In the genomic region with DNA sequence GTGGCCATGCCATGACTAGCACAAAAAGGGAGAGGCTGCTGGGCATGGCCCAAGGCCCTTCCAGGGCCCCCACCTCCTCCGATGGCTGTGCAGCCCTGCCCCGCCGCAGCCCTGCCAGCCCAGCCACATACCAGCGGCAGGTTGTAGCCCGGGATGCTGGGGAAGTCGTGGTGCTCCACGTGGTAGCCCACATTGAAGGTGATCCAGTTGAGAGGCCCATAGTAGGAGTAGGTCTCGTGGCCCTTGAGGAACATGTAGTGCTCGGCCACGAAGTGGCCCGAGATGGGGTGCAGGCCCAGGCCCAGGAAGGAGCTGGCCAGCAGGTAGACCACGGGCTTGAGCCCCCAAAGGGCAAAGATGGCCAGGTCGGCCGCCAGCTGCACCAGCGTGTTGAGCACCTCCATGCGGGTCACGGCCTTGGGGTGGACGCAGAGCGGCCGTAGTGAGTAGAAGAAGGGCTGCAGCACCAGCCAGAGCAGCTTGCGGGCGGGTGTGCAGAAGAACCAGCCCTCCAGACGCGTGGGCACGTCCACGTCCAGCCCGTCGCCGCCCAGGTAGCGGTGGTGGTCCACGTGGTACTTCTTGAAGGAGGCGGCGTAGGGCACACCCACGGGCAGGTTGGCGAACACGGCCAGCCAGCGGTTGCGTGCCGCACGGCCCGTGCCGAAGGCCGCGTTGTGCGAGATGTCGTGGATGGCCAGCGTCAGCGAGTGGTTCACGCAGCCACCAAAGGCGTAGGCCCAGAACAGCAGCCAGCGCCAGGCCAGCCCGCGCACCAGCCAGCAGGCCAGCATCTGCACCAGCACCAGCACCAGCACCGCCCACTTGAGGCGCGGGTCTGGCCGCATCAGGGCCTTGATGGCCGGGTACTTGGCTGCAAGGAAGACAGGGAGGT, we compare ENCODE assay signal across 28 cellular contexts. TPM values are rescaled to one million over a fixed set of nuclear protein-coding genes. Genes with fewer than 3 reads are reported as not detected.
A peak's percentile ranks its signal among the peaks of the same experiment; 100 is the strongest.
DNase-seq lines count a peak whose midpoint lies in the region; ATAC-seq, FAIRE-seq and TF ChIP-seq lines count a peak whose summit lies in the region.
"Had no signal": no experiment of that assay in that cellular context is flagged by ENCODE, and none has a peak within 500 bp of the region (broad histone marks: within the 10 kb centered on the region; RNA-seq: fewer than 3 reads in every experiment).

No MANE protein-coding gene starts in this region.

- TF ChIP-seq EP300 in GM12878 (IDR thresholded peaks at IDR 0.05; ENCODE audit: borderline replicate concordance in 1 of 2, control insufficient read depth in 1 of 2, low read depth in 2 of 2, low read length in 2 of 2) (no peak), neural cell (conservative IDR thresholded peaks at IDR 0.05; ENCODE audit: poor library complexity, severe bottlenecking) (no peak)

- no peaks in the 10 kb centered on the region for H3K9me3 Mint-ChIP-seq in activated naive CD8-positive, alpha-beta T cell treated with anti-CD3 and anti-CD28 coated beads, Interleukin-2, amount 10 ng/mL, durations not matched to agents 7 days and 5 days
- no peaks in the 10 kb centered on the region for H3K9me3 Mint-ChIP-seq in activated naive CD8-positive, alpha-beta T cell treated with anti-CD3 and anti-CD28 coated beads, Interleukin-2, amount 50 U/mL, for 24 hours
- H3K9me3 Mint-ChIP-seq: activated naive CD4-positive, alpha-beta T cell treated with anti-CD3 and anti-CD28 coated beads for 36 hours; effector memory CD8-positive, alpha-beta T cell had no signal

- CTCF ChIA-PET in GM12878 (lab: Yijun Ruan, JAX) = no interaction called here

- no peaks in the 10 kb centered on the region for H3K9me3 ChIP-seq in GM12878 (replicated peaks; ENCODE audit: control insufficient read depth, insufficient read depth, low read length)
- H3K9me3 ChIP-seq in neural cell (ENCODE audit: low read length) = no peaks in the 10 kb centered on the region
- H3K9me3 ChIP-seq: breast epithelium, Caco-2, HAP-1, psoas muscle, SJCRH30 had no signal

- H3K36me3 ChIP-seq in GM12878 (ENCODE audit: control insufficient read depth in 2 of 2, insufficient read depth in 2 of 2, low read length in 1 of 2) (peaks cover 0 to 2% of the 10 kb centered on the region in 2 experiments; a peak in 2 of 4 replicates), neural cell (ENCODE audit: insufficient read depth, low read length) (no peaks in the 10 kb centered on the region)
- H3K36me3 ChIP-seq: breast epithelium, HAP-1, SJCRH30 had no signal

- H4K20me1 ChIP-seq in GM12878 (ENCODE audit: control insufficient read depth, insufficient read depth) (no peaks in the 10 kb centered on the region), neural cell (ENCODE audit: insufficient read depth) (no peaks in the 10 kb centered on the region)

- FAIRE-seq in GM12878 (lab: Jason Lieb, UNC) = no peak
- FAIRE-seq: G401.6 had no signal

- H3K4me2 ChIP-seq in GM12878 (ENCODE audit: control insufficient read depth, insufficient read depth) (no peak overlapping the region), neural cell (ENCODE audit: low read length) (no peak overlapping the region)

- no peak overlapping the region for H3K4me3 Mint-ChIP-seq in activated naive CD8-positive, alpha-beta T cell treated with anti-CD3 and anti-CD28 coated beads, Interleukin-2, amount 10 ng/mL, durations not matched to agents 7 days and 5 days
- H3K4me3 Mint-ChIP-seq in activated naive CD8-positive, alpha-beta T cell treated with anti-CD3 and anti-CD28 coated beads, Interleukin-2, amount 50 U/mL, for 24 hours = no peak overlapping the region
- H3K4me3 Mint-ChIP-seq: activated naive CD4-positive, alpha-beta T cell treated with anti-CD3 and anti-CD28 coated beads for 36 hours had no signal

- POLR2A ChIA-PET in activated naive CD8-positive, alpha-beta T cell treated with anti-CD3 and anti-CD28 coated beads, Interleukin-2, amount 10 ng/mL, durations not matched to agents 7 days and 5 days (lab: Charles Lee) = interaction anchor here (0.6 kb wide), 1 partner anchor 88 kb away, joined by 7 read pairs; no protein-coding TSS in a partner anchor
- POLR2A ChIA-PET in GM12878 (lab: Charles Lee) = no interaction called here

- no TSS peak for BruUV-seq in GM12878 (replicated peaks; lab: Mats Ljungman, UMichigan)

- no peaks in the 10 kb centered on the region for H3K79me2 ChIP-seq in GM12878 (ENCODE audit: control insufficient read depth, insufficient read depth, low read length)
- H3K79me2 ChIP-seq in neural cell (replicated peaks; ENCODE audit: insufficient read depth, low read length) = no peaks in the 10 kb centered on the region

- intact Hi-C loops in GM12878 (cut with micrococcal nuclease; ENCODE audit: unreplicated experiment) = no loop called here

- H3K4me3 ChIP-seq in GM12878 (no peak overlapping the region), neural cell (ENCODE audit: low read length) (no peak overlapping the region)
- H3K4me3 ChIP-seq: HAP-1, lung, psoas muscle, SJCRH30, tibial nerve had no signal

- in situ Hi-C loops in GM12878 (cut with MboI) = no loop called here

- DNase-seq in activated naive CD8-positive, alpha-beta T cell treated with anti-CD3 and anti-CD28 coated beads, Interleukin-2, amount 10 ng/mL, durations not matched to agents 7 days and 5 days = no peak
- DNase-seq in activated naive CD8-positive, alpha-beta T cell treated with anti-CD3 and anti-CD28 coated beads, Interleukin-2, amount 50 U/mL, for 24 hours = no peak
- DNase-seq in GM12878 (ENCODE audit: low read depth, low spot score) = no peak
- DNase-seq in kidney glomerular epithelial cell (lab: John Stamatoyannopoulos, UW) = no peak
- DNase-seq: activated CD4-positive, CD25-positive, alpha-beta regulatory T cell; activated CD8-positive, alpha-beta memory T cell treated with anti-CD3 and anti-CD28 coated beads for 24 hours; activated naive CD4-positive, alpha-beta T cell treated with anti-CD3 and anti-CD28 coated beads for 36 hours; activated T-cell treated with anti-CD3 and anti-CD28 coated beads, Interleukin-2, amount 50 U/mL, for 1 hour; Caco-2; cortex of kidney; effector memory CD8-positive, alpha-beta T cell; erythroblast; Karpas-422; NCI-H1436; NCI-H2081 treated with DMSO at 0.1 percent for 48 hours; NCI-H226; psoas muscle; SJCRH30 had no signal

- H3K27me3 ChIP-seq in GM12878 (replicated peaks in 1 of 2; ENCODE audit: control insufficient read depth in 2 of 2, insufficient read depth in 2 of 2, low read length in 1 of 2) (no peaks in the 10 kb centered on the region), neural cell (ENCODE audit: insufficient read depth, low read depth, low read length) (no peaks in the 10 kb centered on the region)
- H3K27me3 ChIP-seq: breast epithelium, SJCRH30 had no signal

- H3K36me3 Mint-ChIP-seq in activated naive CD8-positive, alpha-beta T cell treated with anti-CD3 and anti-CD28 coated beads, Interleukin-2, amount 10 ng/mL, durations not matched to agents 7 days and 5 days = no peaks in the 10 kb centered on the region
- no peaks in the 10 kb centered on the region for H3K36me3 Mint-ChIP-seq in activated naive CD8-positive, alpha-beta T cell treated with anti-CD3 and anti-CD28 coated beads, Interleukin-2, amount 50 U/mL, for 24 hours (ENCODE audit: low read depth)

- no peaks in the 10 kb centered on the region for H3K4me1 ChIP-seq in GM12878 (ENCODE audit: control insufficient read depth, insufficient read depth, low read length)
- H3K4me1 ChIP-seq: HAP-1, psoas muscle, SJCRH30 had no signal

- no peaks in the 10 kb centered on the region for H3F3A ChIP-seq in neural cell (ENCODE audit: insufficient read depth, low read length, poor library complexity, severe bottlenecking)

- peak overlapping the region; percentile 42 for H3K27ac Mint-ChIP-seq in activated naive CD8-positive, alpha-beta T cell treated with anti-CD3 and anti-CD28 coated beads, Interleukin-2, amount 10 ng/mL, durations not matched to agents 7 days and 5 days
- H3K27ac Mint-ChIP-seq in activated naive CD8-positive, alpha-beta T cell treated with anti-CD3 and anti-CD28 coated beads, Interleukin-2, amount 50 U/mL, for 24 hours = no peak overlapping the region
- H3K27ac Mint-ChIP-seq: activated naive CD4-positive, alpha-beta T cell treated with anti-CD3 and anti-CD28 coated beads for 36 hours had no signal

- no peak overlapping the region for H3K9ac ChIP-seq in GM12878 (ENCODE audit: control insufficient read depth, insufficient read depth, low read length)
- H3K9ac ChIP-seq in neural cell (ENCODE audit: low read length) = no peak overlapping the region

- ATAC-seq in activated naive CD8-positive, alpha-beta T cell treated with anti-CD3 and anti-CD28 coated beads, Interleukin-2, amount 10 ng/mL, durations not matched to agents 7 days and 5 days (ENCODE audit: low read depth) = no peak
- no peak for ATAC-seq in activated naive CD8-positive, alpha-beta T cell treated with anti-CD3 and anti-CD28 coated beads, Interleukin-2, amount 50 U/mL, for 24 hours
- ATAC-seq in GM12878 = no peak
- no peak for ATAC-seq in HG03354 (IDR thresholded peaks at IDR 0.05; ENCODE audit: poor library complexity, severe bottlenecking, unreplicated experiment)
- ATAC-seq in HG02623 (IDR thresholded peaks at IDR 0.05; ENCODE audit: unreplicated experiment) = no peak
- ATAC-seq: effector memory CD8-positive, alpha-beta T cell; psoas muscle had no signal

- no peaks in the 10 kb centered on the region for H3K9me2 ChIP-seq in neural cell (ENCODE audit: insufficient read depth, low read length)

- SMC1A ChIA-PET in GM12878 (lab: Charles Lee; ENCODE audit: uncharacterized antibody, unreplicated experiment) = no interaction called here

- TF ChIP-seq RAD21 in GM12878 (IDR thresholded peaks at IDR 0.05; ENCODE audit: insufficient read depth, low read depth, low read length) = no peak
- TF ChIP-seq RAD21 in neural cell (conservative IDR thresholded peaks at IDR 0.05) = no peak

- TF ChIP-seq CTCF in GM12878 (IDR thresholded peaks at IDR 0.05 in 2 of 3, conservative IDR thresholded peaks at IDR 0.05 in 1 of 3; ENCODE audit: control insufficient read depth in 2 of 3, extremely low read depth in 1 of 3, insufficient read depth in 1 of 3, low read depth in 3 of 3, low read length in 3 of 3) (no peak), neural cell (IDR thresholded peaks at IDR 0.05; ENCODE audit: poor library complexity, severe bottlenecking) (no peak)

- H2AFZ ChIP-seq in GM12878 (ENCODE audit: control insufficient read depth, low read depth, low read length) (no peak overlapping the region), neural cell (ENCODE audit: low read depth, low read length) (no peak overlapping the region)

- no peak for TF ChIP-seq POLR2A in GM12878 (IDR thresholded peaks at IDR 0.05; ENCODE audit: low read depth, low read length)

- no peak overlapping the region for H3K27ac ChIP-seq in GM12878 (ENCODE audit: control insufficient read depth, insufficient read depth)
- no peak overlapping the region for H3K27ac ChIP-seq in neural cell (ENCODE audit: low read length)
- H3K27ac ChIP-seq: psoas muscle, SJCRH30 had no signal

- WGBS in GM12878 (ENCODE audit: insufficient coverage, insufficient replicate concordance, low lambda C conversion rate, missing lambda C conversion rate) = 89% methylated on average over 50 of the region's 58 CpGs

- peaks cover 22% of the 10 kb centered on the region for H3K4me1 Mint-ChIP-seq in activated naive CD8-positive, alpha-beta T cell treated with anti-CD3 and anti-CD28 coated beads, Interleukin-2, amount 10 ng/mL, durations not matched to agents 7 days and 5 days
- H3K4me1 Mint-ChIP-seq in activated naive CD8-positive, alpha-beta T cell treated with anti-CD3 and anti-CD28 coated beads, Interleukin-2, amount 50 U/mL, for 24 hours = peaks cover 15% of the 10 kb centered on the region

- H3K27me3 Mint-ChIP-seq in activated naive CD8-positive, alpha-beta T cell treated with anti-CD3 and anti-CD28 coated beads, Interleukin-2, amount 10 ng/mL, durations not matched to agents 7 days and 5 days = peaks cover 3% of the 10 kb centered on the region
- H3K27me3 Mint-ChIP-seq in activated naive CD8-positive, alpha-beta T cell treated with anti-CD3 and anti-CD28 coated beads, Interleukin-2, amount 50 U/mL, for 24 hours = peaks cover 2% of the 10 kb centered on the region
- H3K27me3 Mint-ChIP-seq: effector memory CD8-positive, alpha-beta T cell had no signal

- RAD21 ChIA-PET in GM12878 (lab: Charles Lee; ENCODE audit: unreplicated experiment) = no interaction called here

RNA-seq across cellular contexts. Expression of gene DEGS2, which starts 10.4 kb away (rescaled TPM):
- total RNA-seq in activated naive CD8-positive, alpha-beta T cell treated with anti-CD3 and anti-CD28 coated beads, Interleukin-2, amount 10 ng/mL, durations not matched to agents 7 days and 5 days = under 1 TPM; 0.14 to 0.28 TPM
- total RNA-seq in GM12878 (2013; cell fraction: nucleolus; rRNA removed) = 1.4 and 2.3 TPM in 2 replicates
- total RNA-seq in GM12878 (2014; rRNA removed) = 0.87 and 1.1 TPM in 2 replicates
- 0.05 and 0.45 TPM in 2 replicates for total RNA-seq in GM12878 (2014; rRNA removed; fragmentation: Illumina TruSeq; extraction: Trizol)
- 1.8 and 2.5 TPM in 2 replicates for total RNA-seq in GM12878 (2021)
- not detected for polyA plus RNA-seq in GM12878 (2011; ENCODE audit: low read depth)
- 0.07 TPM in 1 of 2 replicates, not detected in the other for polyA plus RNA-seq in GM12878 (2011; rRNA removed)
- 0.04 and 0.07 TPM in 2 replicates for polyA plus RNA-seq in GM12878 (2011; cell fraction: cytosol; rRNA removed)
- polyA plus RNA-seq in GM12878 (2011; cell fraction: nucleus; rRNA removed) = 0.19 and 0.51 TPM in 2 replicates
- polyA plus RNA-seq in GM12878 (2012) = 0.51 and 0.80 TPM in 2 replicates
- 0.01 and 0.03 TPM in 2 replicates for polyA plus RNA-seq in GM12878 (2014; fragmentation: Illumina TruSeq; extraction: Trizol)
- polyA plus RNA-seq in GM12878 (2014; fragmentation: Nextera tagmentation; extraction: Ambion mirVana) = under 1 TPM in 1 of 2 experiments, not detected in 1; 0.62 TPM
- polyA plus RNA-seq in GM12878 (2014; rRNA removed) = 0.26 and 0.66 TPM in 2 replicates
- polyA plus RNA-seq in GM12878 (2016; fragmentation: Nextera tagmentation; extraction: Ambion mirVana) = under 1 TPM; 0.06 to 0.52 TPM
- polyA minus RNA-seq in GM12878 (2011; rRNA and poly(A)+ RNA removed) = 0.10 TPM in 1 of 2 replicates, not detected in the other
- not detected in 2 replicates for polyA minus RNA-seq in GM12878 (2011; cell fraction: cytosol; rRNA and poly(A)+ RNA removed)
- 0.10 and 0.24 TPM in 2 replicates for polyA minus RNA-seq in GM12878 (2011; cell fraction: nucleus; rRNA and poly(A)+ RNA removed)
- 0.37 TPM in 1 of 2 replicates, not detected in the other for polyA plus RNA-seq in neural cell
- polyA minus RNA-seq in neural cell = 0.23 and 0.24 TPM in 2 replicates
- total RNA-seq: fibroblast of villous mesenchyme, SJCRH30 had no signal
- polyA plus RNA-seq: BJ had no signal
